In the genomic region with DNA sequence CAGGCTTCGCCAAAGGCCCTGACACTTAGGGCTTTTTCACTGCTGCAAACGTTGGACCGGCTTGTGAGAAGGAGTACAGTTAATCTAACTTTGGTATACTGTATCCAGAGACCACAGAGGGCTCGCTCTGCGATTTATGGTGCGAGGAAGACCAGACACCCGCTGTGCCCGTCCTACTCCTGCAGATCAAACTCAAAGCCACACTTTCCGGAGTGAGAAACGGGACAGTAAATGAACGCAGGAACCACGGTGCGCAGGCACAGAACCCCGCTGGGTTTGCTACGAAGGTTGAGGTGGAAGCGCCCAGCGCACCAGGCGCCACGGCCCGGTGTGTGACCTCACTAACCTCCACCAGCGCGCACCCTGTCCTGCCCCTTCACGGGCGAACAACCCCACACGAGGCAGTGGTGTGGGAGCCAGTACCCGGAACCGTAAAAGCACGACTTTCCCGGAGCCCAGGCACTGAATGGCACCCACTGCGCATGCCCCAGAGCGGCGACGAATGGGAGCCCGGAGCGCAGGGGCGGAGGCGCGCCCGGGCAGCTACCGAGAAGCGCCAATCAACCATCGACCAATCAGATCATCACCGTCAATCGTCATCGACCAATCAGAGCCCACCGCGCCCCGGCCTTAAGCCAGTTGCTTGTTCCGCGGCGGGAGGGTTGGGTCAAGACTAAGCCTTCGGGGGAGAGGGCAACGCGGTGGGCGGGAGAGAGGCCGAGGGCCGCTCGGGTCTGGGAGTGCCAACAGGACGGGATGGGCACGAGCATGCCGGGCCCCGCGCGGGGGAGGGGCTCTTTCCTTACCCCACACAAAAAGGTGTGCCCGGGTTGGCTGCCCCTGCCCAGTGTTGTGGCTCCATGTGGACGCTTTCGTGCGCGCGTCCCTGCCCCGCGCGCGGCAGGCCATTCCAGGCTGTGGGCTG, we compare ENCODE assay signal across 8 cellular contexts. TPM values are rescaled to one million over a fixed set of nuclear protein-coding genes. Genes with fewer than 3 reads are reported as not detected.
DNase-seq lines count a peak whose midpoint lies in the region; ATAC-seq and TF ChIP-seq lines count a peak whose summit lies in the region.

No MANE protein-coding gene starts in this region.

- H3K4me3 ChIP-seq in dorsolateral prefrontal cortex, result peak overlapping the region; percentile 41 to 80 (median 66)
- peak overlapping the region; percentile 59 to 87 (median 59) for H3K4me3 ChIP-seq in liver (ENCODE audit: low read depth in 1 of 3, low read length in 3 of 3)

- ATAC-seq in GM19395 (IDR thresholded peaks at IDR 0.05; ENCODE audit: unreplicated experiment), result peak; percentile 95
- peak; percentile 81 for ATAC-seq in HG03558 (IDR thresholded peaks at IDR 0.05; ENCODE audit: extremely low read depth, unreplicated experiment)

- peaks cover 0 to 4% (median 0%) of the 10 kb centered on the region in 3 donors for H3K27me3 Mint-ChIP-seq in CD14-positive monocyte (ENCODE audit: low read depth in 3 of 3)

- H3K36me3 Mint-ChIP-seq in CD14-positive monocyte, result peaks cover 0 to 1% of the 10 kb centered on the region in 2 donors

- peak in 1 of 2 donors; percentile 3 for TF ChIP-seq RAD21 in liver (IDR thresholded peaks at IDR 0.05)

- intact Hi-C loops in CD14-positive monocyte (cut with micrococcal nuclease) (no loop called here), dorsolateral prefrontal cortex (cut with DNase I) (loop anchor here in 1 of 2 donors (10.0 kb wide), 1 partner anchor 186 kb away; a partner anchor contains a TSS)

- H3K36me3 ChIP-seq in liver (ENCODE audit: control insufficient read depth in 4 of 4, insufficient read depth in 3 of 4, low read depth in 1 of 4, low read length in 3 of 4), result no peaks in the 10 kb centered on the region

- WGBS in liver, result under 1% methylated on average over 74 of the region's 74 CpGs

- TF ChIP-seq CTCF in CD14-positive monocyte (IDR thresholded peaks at IDR 0.05) (no peak), dorsolateral prefrontal cortex (IDR thresholded peaks at IDR 0.05 in 54 of 56, conservative IDR thresholded peaks at IDR 0.05 in 2 of 56; ENCODE audit: low read depth in 1 of 56, partially characterized antibody in 56 of 56) (peak in 5 of 56 donors; percentile 5 to 21 (median 10)), liver (IDR thresholded peaks at IDR 0.05; ENCODE audit: low read depth, low read length, missing input control) (no peak)

- peaks cover 12% of the 10 kb centered on the region for H3K4me1 Mint-ChIP-seq in CD14-positive monocyte

- peaks cover 3 to 16% (median 10%) of the 10 kb centered on the region in 4 donors for H3K4me1 ChIP-seq in liver (ENCODE audit: control insufficient read depth in 4 of 4, insufficient read depth in 4 of 4, low read length in 3 of 4)

- H3K27me3 ChIP-seq in dorsolateral prefrontal cortex (peaks cover 0 to 30% (median 0%) of the 10 kb centered on the region in 45 donors), liver (ENCODE audit: control insufficient read depth in 4 of 4, insufficient read depth in 4 of 4, low read length in 3 of 4) (no peaks in the 10 kb centered on the region)

- peak overlapping the region; percentile 66 to 95 (median 87) for H3K27ac Mint-ChIP-seq in CD14-positive monocyte

- peak overlapping the region; percentile 49 to 92 for H3K9ac ChIP-seq in liver (ENCODE audit: low read depth in 1 of 2, low read length in 2 of 2)

- H3K9me3 ChIP-seq in liver (ENCODE audit: control insufficient read depth in 4 of 4, low read length in 3 of 4), result no peaks in the 10 kb centered on the region

- H3K9me3 Mint-ChIP-seq in CD14-positive monocyte, result peaks cover 0 to 13% (median 0%) of the 10 kb centered on the region in 7 donors

- DNase-seq in CD14-positive monocyte (ENCODE audit: low spot score) (peak; percentile 85), NCI-H748 (lab: John Stamatoyannopoulos, UW; ENCODE audit: unreplicated experiment) (peak; percentile 94), dorsolateral prefrontal cortex (peak; percentile 83 to 93 (median 90))
- DNase-seq in activated CD4-positive, alpha-beta T cell treated with anti-CD3 and anti-CD28 coated beads, Interleukin-2, amount 50 U/mL, for 24 hours (ENCODE audit: low read depth in 1 of 2, low spot score in 1 of 2), result peak; percentile 61 to 83
- peak; percentile 84 for DNase-seq in stimulated activated CD4-positive, alpha-beta T cell treated with anti-CD3 and anti-CD28 coated beads, Interleukin-4, amount 100 ng/mL, for 1 hour

- peak overlapping the region in 49 of 59 donors; percentile 22 to 87 (median 66) for H3K27ac ChIP-seq in dorsolateral prefrontal cortex
- peak overlapping the region; percentile 87 to 96 for H3K27ac ChIP-seq in liver (ENCODE audit: low read depth in 1 of 2, low read length in 2 of 2)

- H3K4me3 Mint-ChIP-seq in CD14-positive monocyte, result peak overlapping the region; percentile 82 to 89

TF ChIP-seq in liver, 16 proteins besides CTCF, POLR2A, EP300 and RAD21 (continues in another document):
- TF ChIP-seq TAF1 (conservative IDR thresholded peaks at IDR 0.05) (peak; percentile 67), RXRA (IDR thresholded peaks at IDR 0.05) (peak; percentile 32 to 49), EGR1 (IDR thresholded peaks at IDR 0.05; ENCODE audit: low read depth in 2 of 2) (no peak), JUND (IDR thresholded peaks at IDR 0.05) (no peak), FOXA1 (IDR thresholded peaks at IDR 0.05) (no peak), GABPA (IDR thresholded peaks at IDR 0.05 in 1 of 2, conservative IDR thresholded peaks at IDR 0.05 in 1 of 2) (no peak), YY1 (IDR thresholded peaks at IDR 0.05) (peak; percentile 60)
- TF ChIP-seq, protein P1, sequence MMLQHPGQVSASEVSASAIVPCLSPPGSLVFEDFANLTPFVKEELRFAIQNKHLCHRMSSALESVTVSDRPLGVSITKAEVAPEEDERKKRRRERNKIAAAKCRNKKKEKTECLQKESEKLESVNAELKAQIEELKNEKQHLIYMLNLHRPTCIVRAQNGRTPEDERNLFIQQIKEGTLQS (IDR thresholded peaks at IDR 0.05), result no peak
- TF ChIP-seq, protein P2, sequence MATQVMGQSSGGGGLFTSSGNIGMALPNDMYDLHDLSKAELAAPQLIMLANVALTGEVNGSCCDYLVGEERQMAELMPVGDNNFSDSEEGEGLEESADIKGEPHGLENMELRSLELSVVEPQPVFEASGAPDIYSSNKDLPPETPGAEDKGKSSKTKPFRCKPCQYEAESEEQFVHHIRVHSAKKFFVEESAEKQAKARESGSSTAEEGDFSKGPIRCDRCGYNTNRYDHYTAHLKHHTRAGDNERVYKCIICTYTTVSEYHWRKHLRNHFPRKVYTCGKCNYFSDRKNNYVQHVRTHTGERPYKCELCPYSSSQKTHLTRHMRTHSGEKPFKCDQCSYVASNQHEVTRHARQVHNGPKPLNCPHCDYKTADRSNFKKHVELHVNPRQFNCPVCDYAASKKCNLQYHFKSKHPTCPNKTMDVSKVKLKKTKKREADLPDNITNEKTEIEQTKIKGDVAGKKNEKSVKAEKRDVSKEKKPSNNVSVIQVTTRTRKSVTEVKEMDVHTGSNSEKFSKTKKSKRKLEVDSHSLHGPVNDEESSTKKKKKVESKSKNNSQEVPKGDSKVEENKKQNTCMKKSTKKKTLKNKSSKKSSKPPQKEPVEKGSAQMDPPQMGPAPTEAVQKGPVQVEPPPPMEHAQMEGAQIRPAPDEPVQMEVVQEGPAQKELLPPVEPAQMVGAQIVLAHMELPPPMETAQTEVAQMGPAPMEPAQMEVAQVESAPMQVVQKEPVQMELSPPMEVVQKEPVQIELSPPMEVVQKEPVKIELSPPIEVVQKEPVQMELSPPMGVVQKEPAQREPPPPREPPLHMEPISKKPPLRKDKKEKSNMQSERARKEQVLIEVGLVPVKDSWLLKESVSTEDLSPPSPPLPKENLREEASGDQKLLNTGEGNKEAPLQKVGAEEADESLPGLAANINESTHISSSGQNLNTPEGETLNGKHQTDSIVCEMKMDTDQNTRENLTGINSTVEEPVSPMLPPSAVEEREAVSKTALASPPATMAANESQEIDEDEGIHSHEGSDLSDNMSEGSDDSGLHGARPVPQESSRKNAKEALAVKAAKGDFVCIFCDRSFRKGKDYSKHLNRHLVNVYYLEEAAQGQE (IDR thresholded peaks at IDR 0.05), result peak; percentile 47
- TF ChIP-seq, protein P3, sequence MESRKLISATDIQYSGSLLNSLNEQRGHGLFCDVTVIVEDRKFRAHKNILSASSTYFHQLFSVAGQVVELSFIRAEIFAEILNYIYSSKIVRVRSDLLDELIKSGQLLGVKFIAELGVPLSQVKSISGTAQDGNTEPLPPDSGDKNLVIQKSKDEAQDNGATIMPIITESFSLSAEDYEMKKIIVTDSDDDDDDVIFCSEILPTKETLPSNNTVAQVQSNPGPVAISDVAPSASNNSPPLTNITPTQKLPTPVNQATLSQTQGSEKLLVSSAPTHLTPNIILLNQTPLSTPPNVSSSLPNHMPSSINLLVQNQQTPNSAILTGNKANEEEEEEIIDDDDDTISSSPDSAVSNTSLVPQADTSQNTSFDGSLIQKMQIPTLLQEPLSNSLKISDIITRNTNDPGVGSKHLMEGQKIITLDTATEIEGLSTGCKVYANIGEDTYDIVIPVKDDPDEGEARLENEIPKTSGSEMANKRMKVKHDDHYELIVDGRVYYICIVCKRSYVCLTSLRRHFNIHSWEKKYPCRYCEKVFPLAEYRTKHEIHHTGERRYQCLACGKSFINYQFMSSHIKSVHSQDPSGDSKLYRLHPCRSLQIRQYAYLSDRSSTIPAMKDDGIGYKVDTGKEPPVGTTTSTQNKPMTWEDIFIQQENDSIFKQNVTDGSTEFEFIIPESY (IDR thresholded peaks at IDR 0.05), result no peak
- TF ChIP-seq, protein P4, sequence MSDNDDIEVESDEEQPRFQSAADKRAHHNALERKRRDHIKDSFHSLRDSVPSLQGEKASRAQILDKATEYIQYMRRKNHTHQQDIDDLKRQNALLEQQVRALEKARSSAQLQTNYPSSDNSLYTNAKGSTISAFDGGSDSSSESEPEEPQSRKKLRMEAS (IDR thresholded peaks at IDR 0.05), result no peak

RNA-seq across cellular contexts. Expression of a gene that starts 21.3 kb away (rescaled TPM):
- 10 to 100 TPM; 83.1 to 83.8 TPM for polyA plus RNA-seq in CD14-positive monocyte
- total RNA-seq in dorsolateral prefrontal cortex, result 100 to 1,000 TPM in 6 of 120 experiments, 10 to 100 TPM in 114; 52.9 to 142 (median 77.9) TPM
- total RNA-seq in liver, result 10 to 100 TPM; 28.0 to 47.9 TPM
- polyA plus RNA-seq in liver, result 10 to 100 TPM; 51.2 to 60.7 TPM

RNA-seq across cellular contexts. Expression of a gene that starts 22.6 kb away (rescaled TPM):
- polyA plus RNA-seq in CD14-positive monocyte, result 10 to 100 TPM; 18.1 to 23.1 TPM
- 10 to 100 TPM; 25.5 to 45.0 (median 35.2) TPM for total RNA-seq in dorsolateral prefrontal cortex
- 10 to 100 TPM in 1 of 2 donors, 1 to 10 TPM in 1; 9.5 to 13.8 TPM for total RNA-seq in liver
- 10 to 100 TPM in 1 of 2 donors, 1 to 10 TPM in 1; 7.7 to 12.0 TPM for polyA plus RNA-seq in liver

RNA-seq across cellular contexts. Expression of a gene that starts 27.2 kb away (rescaled TPM):
- polyA plus RNA-seq in CD14-positive monocyte, result 1 to 10 TPM; 4.1 to 5.5 TPM
- total RNA-seq in dorsolateral prefrontal cortex, result 10 to 100 TPM; 34.5 to 81.5 (median 48.2) TPM
- total RNA-seq in liver, result 1 to 10 TPM; 1.4 to 2.1 TPM
- polyA plus RNA-seq in liver, result 1 to 10 TPM; 5.7 to 8.2 TPM

RNA-seq across cellular contexts. Expression of a gene that starts 42.2 kb away (rescaled TPM):
- polyA plus RNA-seq in CD14-positive monocyte (under 1 TPM in 1 of 2 donors, not detected in 1; 0.11 TPM), liver (1 to 10 TPM; 1.3 to 3.4 TPM)
- total RNA-seq in dorsolateral prefrontal cortex (10 to 100 TPM in 36 of 120 experiments, 1 to 10 TPM in 84; 3.7 to 15.5 (median 8.7) TPM), liver (1 to 10 TPM; 1.0 to 1.9 TPM)

RNA-seq across cellular contexts. Expression of a gene that starts 57.8 kb away (rescaled TPM):
- polyA plus RNA-seq in CD14-positive monocyte (10 to 100 TPM; 12.8 to 22.0 TPM), liver (10 to 100 TPM in 1 of 2 donors, 1 to 10 TPM in 1; 8.6 to 22.4 TPM)
- total RNA-seq in dorsolateral prefrontal cortex (10 to 100 TPM; 45.0 to 84.2 (median 59.0) TPM), liver (10 to 100 TPM in 1 of 2 donors, 1 to 10 TPM in 1; 9.5 to 17.1 TPM)

Comparison
In these comparisons a context has a peak if more than half of its experiments do, and no peak if none do; other contexts are left out.
1. Peak in every context shown above with its lines: DNase-seq, ATAC-seq, H3K4me3 ChIP-seq and H3K27ac ChIP-seq.
2. RNA of a gene that starts 27.2 kb away (total RNA-seq): 34.5 to 81.5 TPM in dorsolateral prefrontal cortex; 1.4 to 2.1 TPM in liver; every median in the first group is over 10 times any median in the second.